20 cellular contexts compared by ENCODE assay signal in the genomic region with DNA sequence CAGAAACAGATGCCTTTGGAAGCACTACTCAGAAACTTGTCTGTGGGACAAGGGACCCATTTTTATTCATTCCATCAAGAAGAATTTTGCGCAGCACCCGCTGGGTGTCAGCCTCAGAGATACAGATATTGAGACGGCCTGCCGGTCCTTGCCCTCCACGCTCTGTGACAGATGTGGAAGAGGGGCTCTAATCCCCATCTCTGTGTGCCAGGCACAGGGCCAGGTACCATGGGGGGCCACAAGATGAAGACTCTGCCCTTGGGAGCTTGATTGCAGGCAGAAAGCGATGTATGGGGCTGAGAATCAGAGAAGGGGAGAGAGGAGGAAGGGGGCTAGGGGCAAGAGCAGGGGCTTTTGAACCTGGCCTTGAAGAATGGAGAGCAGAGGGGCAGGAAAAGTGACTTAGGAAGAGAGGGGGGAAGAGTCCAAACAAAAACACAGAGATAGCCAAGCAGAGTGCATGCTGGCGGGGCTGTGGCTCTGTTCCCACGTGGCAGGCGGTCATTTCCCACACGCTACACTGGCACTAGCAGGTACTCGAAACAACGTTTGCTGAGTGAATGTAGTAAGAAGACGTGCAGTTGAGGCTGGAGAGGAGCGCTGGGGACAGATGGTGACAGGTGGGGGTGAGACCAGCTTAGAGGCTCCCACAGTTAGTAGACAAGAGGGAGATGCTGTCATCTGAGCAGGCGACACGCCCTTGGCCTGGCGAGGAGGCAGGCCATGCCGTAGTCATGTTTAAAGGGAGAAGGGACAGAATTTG.
"Had no signal": no experiment of that assay in that cellular context is flagged by ENCODE, and none has a peak within 500 bp of the region (broad histone marks: within the 10 kb centered on the region; RNA-seq: fewer than 3 reads in every experiment).

No MANE protein-coding gene starts in this region.

- FAIRE-seq: small intestine had no signal

- H3K27ac ChIP-seq: gastrocnemius medialis, heart left ventricle, left ventricle myocardium inferior, neural progenitor cell, psoas muscle, tibial artery, vagina had no signal

- DNase-seq: activated CD4-positive, alpha-beta memory T cell treated with anti-CD3 and anti-CD28 coated beads for 36 hours; activated CD4-positive, alpha-beta T cell treated with anti-CD3 and anti-CD28 coated beads for 36 hours; activated naive CD4-positive, alpha-beta T cell treated with Interleukin-2 at 50 U/mL for 16 hours; activated naive CD8-positive, alpha-beta T cell treated with anti-CD3 and anti-CD28 coated beads, Interleukin-2, amount 50 U/mL, for 24 hours; effector CD4-positive, alpha-beta T cell; gastrocnemius medialis; heart left ventricle; kidney glomerular epithelial cell; left ventricle myocardium inferior; mammary epithelial cell; psoas muscle; right cardiac atrium; small intestine; stimulated activated CD4-positive, alpha-beta T cell treated with anti-CD3 and anti-CD28 coated beads, Interleukin-4, amount 100 ng/mL, for 1 hour; SW 1271 had no signal

- H3K36me3 Mint-ChIP-seq: activated CD4-positive, alpha-beta memory T cell treated with anti-CD3 and anti-CD28 coated beads for 36 hours had no signal

- H3K4me1 Mint-ChIP-seq: central memory CD8-positive, alpha-beta T cell had no signal

- H3K27me3 Mint-ChIP-seq: activated CD4-positive, alpha-beta memory T cell treated with anti-CD3 and anti-CD28 coated beads for 36 hours; activated CD4-positive, alpha-beta T cell treated with anti-CD3 and anti-CD28 coated beads for 36 hours; central memory CD8-positive, alpha-beta T cell had no signal

- H3K36me3 ChIP-seq: neural progenitor cell, vagina had no signal

- H3K9me3 ChIP-seq: gastrocnemius medialis, heart left ventricle, left ventricle myocardium inferior, psoas muscle, tibial artery, vagina had no signal

- ATAC-seq: activated CD4-positive, alpha-beta T cell treated with anti-CD3 and anti-CD28 coated beads for 36 hours; activated naive CD8-positive, alpha-beta T cell treated with anti-CD3 and anti-CD28 coated beads, Interleukin-2, amount 50 U/mL, for 24 hours; gastrocnemius medialis; heart left ventricle; psoas muscle; right cardiac atrium had no signal

- H3K4me3 ChIP-seq: gastrocnemius medialis, heart left ventricle, left ventricle myocardium inferior, neural progenitor cell, psoas muscle, tibial artery, vagina had no signal

- H3K27me3 ChIP-seq: gastrocnemius medialis, heart left ventricle, neural progenitor cell, tibial artery, vagina had no signal

- H3K27ac Mint-ChIP-seq: activated CD4-positive, alpha-beta memory T cell treated with anti-CD3 and anti-CD28 coated beads for 36 hours; activated CD4-positive, alpha-beta T cell treated with anti-CD3 and anti-CD28 coated beads for 36 hours; activated naive CD8-positive, alpha-beta T cell treated with anti-CD3 and anti-CD28 coated beads, Interleukin-2, amount 50 U/mL, for 24 hours; activated T-helper 2 cell treated with anti-CD3 and anti-CD28 coated beads, Interferon-gamma antibody, Interleukin-2, Interleukin-4, amounts not matched to agents 10 μg/mL and 5 μg/mL and 100 μg/mL, durations not matched to agents 14 hours and 24 hours and 36 hours; neural progenitor cell had no signal

- H3K9me3 Mint-ChIP-seq: activated CD4-positive, alpha-beta memory T cell treated with anti-CD3 and anti-CD28 coated beads for 36 hours; activated naive CD8-positive, alpha-beta T cell treated with anti-CD3 and anti-CD28 coated beads, Interleukin-2, amount 50 U/mL, for 24 hours; activated T-helper 2 cell treated with anti-CD3 and anti-CD28 coated beads, Interferon-gamma antibody, Interleukin-2, Interleukin-4, amounts not matched to agents 10 μg/mL and 5 μg/mL and 100 μg/mL, durations not matched to agents 14 hours and 24 hours and 36 hours; central memory CD8-positive, alpha-beta T cell; neural progenitor cell had no signal

- H3K4me3 Mint-ChIP-seq: activated CD4-positive, alpha-beta memory T cell treated with anti-CD3 and anti-CD28 coated beads for 36 hours; activated CD4-positive, alpha-beta T cell treated with anti-CD3 and anti-CD28 coated beads for 36 hours; activated naive CD8-positive, alpha-beta T cell treated with anti-CD3 and anti-CD28 coated beads, Interleukin-2, amount 50 U/mL, for 24 hours; central memory CD8-positive, alpha-beta T cell; neural progenitor cell had no signal
